Comparison of ENCODE assay signal across 1 cellular context in genomic region chr2:210681481-210681880, GRCh38.
TF ChIP-seq lines count a peak whose summit lies in the region.

No MANE protein-coding gene starts in this region.

TF ChIP-seq in SK-N-SH, 30 proteins besides CTCF, POLR2A, EP300 and RAD21 (continued from another document):
- TF ChIP-seq POLR2AphosphoS5 (IDR thresholded peaks at IDR 0.05; ENCODE audit: low read depth, low read length) = no peak
